Comparison of ENCODE assay signal across 33 cellular contexts in the genomic region with DNA sequence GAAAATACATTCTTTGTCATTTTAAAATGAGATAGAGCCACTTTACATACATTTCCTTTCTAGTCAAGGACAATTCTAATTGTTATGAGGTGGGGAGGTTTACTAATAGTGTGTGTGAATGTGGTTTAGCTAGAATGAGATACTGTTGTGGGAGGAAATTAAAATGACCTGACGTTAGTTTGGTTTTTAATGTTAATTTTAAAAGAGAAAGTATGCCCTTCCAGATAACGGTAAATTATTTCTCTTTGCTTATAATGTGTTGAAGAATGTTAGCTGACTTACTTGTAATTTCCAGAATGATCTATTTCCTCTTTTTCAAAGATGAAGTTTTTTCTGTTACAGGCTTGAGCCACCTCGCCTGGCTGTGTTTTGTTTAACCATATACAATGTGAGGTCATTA. TPM values are rescaled to one million over a fixed set of nuclear protein-coding genes. Genes with fewer than 3 reads are reported as not detected.
DNase-seq lines count a peak whose midpoint lies in the region; ATAC-seq, FAIRE-seq and TF ChIP-seq lines count a peak whose summit lies in the region.
"Had no signal": no experiment of that assay in that cellular context is flagged by ENCODE, and none has a peak within 500 bp of the region (broad histone marks: within the 10 kb centered on the region; RNA-seq: fewer than 3 reads in every experiment).

No MANE protein-coding gene starts in this region.

- POLR2A ChIA-PET in CD8-positive, alpha-beta memory T cell (lab: Charles Lee), result no interaction called here

- peaks cover 39% of the 10 kb centered on the region for H3K9me3 ChIP-seq in CD8-positive, alpha-beta memory T cell (ENCODE audit: low read length)
- H3K9me3 ChIP-seq: testis had no signal

- no peak overlapping the region for H3K4me3 ChIP-seq in CD8-positive, alpha-beta memory T cell (ENCODE audit: low read length)
- H3K4me3 ChIP-seq: testis had no signal

- CTCF ChIA-PET in CD8-positive, alpha-beta memory T cell (lab: Charles Lee), result interaction anchor here (1.2 kb wide), 1 partner anchor 236 kb away, joined by 4 read pairs; no protein-coding TSS in a partner anchor

- no peak for DNase-seq in CD8-positive, alpha-beta memory T cell
- DNase-seq in natural killer cell (no peak), NCI-H128 (lab: John Stamatoyannopoulos, UW; ENCODE audit: unreplicated experiment) (no peak), hepatic stellate cell (ENCODE audit: low spot score) (no peak), RCC 7860 (ENCODE audit: low spot score) (no peak)
- no peak for DNase-seq in effector CD4-positive, alpha-beta T cell
- DNase-seq: activated CD4-positive, CD25-positive, alpha-beta regulatory T cell treated with anti-CD3 and anti-CD28 coated beads, Interleukin-2, amount 50 U/mL, for 72 hours; activated CD8-positive, alpha-beta T cell treated with anti-CD3 and anti-CD28 coated beads for 36 hours; activated naive CD4-positive, alpha-beta T cell; Calu3; DND-41; left cardiac atrium; NCI-H1092 treated with DMSO at 0.1 percent for 48 hours; NCI-H187 treated with DMSO at 0.1 percent for 48 hours; NCI-H524 treated with DMSO at 0.1 percent for 48 hours; NK-92 treated with Interleukin-12 subunit alpha and Interleukin-12 subunit beta, amount 100 ng/mL, for 24 hours; SHP77 treated with DMSO at 0.1 percent for 48 hours; stimulated activated CD4-positive, alpha-beta T cell treated with anti-CD3 and anti-CD28 coated beads, Interleukin-15, amount 100 ng/mL, for 24 hours; stimulated activated naive CD8-positive, alpha-beta T cell treated with anti-CD3 and anti-CD28 coated beads, Interleukin-15, Interleukin-2, amounts not matched to agents 100 U/mL and 50 U/mL, for 24 hours; testis had no signal

- peaks cover 35 to 57% (median 41%) of the 10 kb centered on the region in 3 donors for H3K4me1 Mint-ChIP-seq in CD8-positive, alpha-beta memory T cell
- H3K4me1 Mint-ChIP-seq in activated T-helper 17 cell treated with anti-CD3 and anti-CD28 coated beads, Interleukin-2, amount 50 U/mL, for 72 hours, result peaks cover 25% of the 10 kb centered on the region
- peaks cover 39% of the 10 kb centered on the region in 2 donors for H3K4me1 Mint-ChIP-seq in natural killer cell

- H3K9me3 Mint-ChIP-seq in CD8-positive, alpha-beta memory T cell, result peaks cover 38 to 72% (median 62%) of the 10 kb centered on the region in 5 donors
- peaks cover 26% of the 10 kb centered on the region for H3K9me3 Mint-ChIP-seq in activated T-helper 17 cell treated with anti-CD3 and anti-CD28 coated beads, Interleukin-2, amount 50 U/mL, for 72 hours
- H3K9me3 Mint-ChIP-seq in natural killer cell, result peaks cover 11 to 17% of the 10 kb centered on the region in 2 donors

- no peak for TF ChIP-seq CTCF in natural killer cell (IDR thresholded peaks at IDR 0.05)

- no peak overlapping the region for H3K27ac ChIP-seq in CD8-positive, alpha-beta memory T cell (ENCODE audit: low read depth, low read length)
- H3K27ac ChIP-seq: BLaER1 treated with 17β-estradiol and CSF1 and Interleukin-3, amounts not matched to agents 10 nM and 100 nM; hepatocyte had no signal

- intact Hi-C loops in natural killer cell (cut with micrococcal nuclease), result no loop called here

- peaks cover 12% of the 10 kb centered on the region for H3K36me3 ChIP-seq in CD8-positive, alpha-beta memory T cell (ENCODE audit: insufficient read depth, low read length)

- H3K36me3 Mint-ChIP-seq in CD8-positive, alpha-beta memory T cell, result peaks cover 19 to 37% (median 32%) of the 10 kb centered on the region in 3 donors
- H3K36me3 Mint-ChIP-seq in activated T-helper 17 cell treated with anti-CD3 and anti-CD28 coated beads, Interleukin-2, amount 50 U/mL, for 72 hours (ENCODE audit: low read depth), result peaks cover 39% of the 10 kb centered on the region
- H3K36me3 Mint-ChIP-seq in natural killer cell, result peaks cover 46% of the 10 kb centered on the region

- H3K4me1 ChIP-seq in CD8-positive, alpha-beta memory T cell (ENCODE audit: insufficient read depth, low read length), result peaks cover 20% of the 10 kb centered on the region
- H3K4me1 ChIP-seq: testis had no signal

- H3K4me3 Mint-ChIP-seq in CD8-positive, alpha-beta memory T cell, result peak overlapping the region in 4 of 7 donors; percentile 16 to 91 (median 34)
- peak overlapping the region; percentile 99 for H3K4me3 Mint-ChIP-seq in activated T-helper 17 cell treated with anti-CD3 and anti-CD28 coated beads, Interleukin-2, amount 50 U/mL, for 72 hours
- H3K4me3 Mint-ChIP-seq in natural killer cell, result peak overlapping the region; percentile 99
- H3K4me3 Mint-ChIP-seq: dendritic cell treated with granulocyte-macrophage colony-stimulating factor and Interleukin-4, amounts not matched to agents 40 ng/mL and 50 ng/mL, for 4 days had no signal

- no peak for FAIRE-seq in RCC 7860 (lab: Jason Lieb, UNC)
- FAIRE-seq: endometrium, frontal cortex, urothelium cell line had no signal

- H3K27me3 ChIP-seq in CD8-positive, alpha-beta memory T cell (ENCODE audit: insufficient read depth, low read length, poor library complexity, severe bottlenecking), result no peaks in the 10 kb centered on the region
- H3K27me3 ChIP-seq: hepatocyte, testis had no signal

- peak overlapping the region in 2 of 8 donors; percentile 27 to 99 for H3K27ac Mint-ChIP-seq in CD8-positive, alpha-beta memory T cell
- no peak overlapping the region for H3K27ac Mint-ChIP-seq in activated T-helper 17 cell treated with anti-CD3 and anti-CD28 coated beads, Interleukin-2, amount 50 U/mL, for 72 hours
- peak overlapping the region in 1 of 2 donors; percentile 100 for H3K27ac Mint-ChIP-seq in natural killer cell
- H3K27ac Mint-ChIP-seq: dendritic cell treated with granulocyte-macrophage colony-stimulating factor and Interleukin-4, amounts not matched to agents 40 ng/mL and 50 ng/mL, for 4 days had no signal

- H3K27me3 Mint-ChIP-seq in CD8-positive, alpha-beta memory T cell, result peaks cover 11 to 16% of the 10 kb centered on the region in 2 donors
- H3K27me3 Mint-ChIP-seq in activated T-helper 17 cell treated with anti-CD3 and anti-CD28 coated beads, Interleukin-2, amount 50 U/mL, for 72 hours, result no peaks in the 10 kb centered on the region
- peaks cover 14 to 21% of the 10 kb centered on the region in 2 donors for H3K27me3 Mint-ChIP-seq in natural killer cell (ENCODE audit: low read depth in 2 of 2)

- ATAC-seq in GM18868 (IDR thresholded peaks at IDR 0.05; ENCODE audit: unreplicated experiment) (peak; percentile 27), natural killer cell (no peak)
- no peak for ATAC-seq in activated T-helper 17 cell treated with anti-CD3 and anti-CD28 coated beads, Interleukin-2, amount 50 U/mL, for 72 hours (replicated peaks)
- ATAC-seq: activated CD8-positive, alpha-beta T cell treated with anti-CD3 and anti-CD28 coated beads for 36 hours; left cardiac atrium; Panc1; stimulated activated naive CD8-positive, alpha-beta T cell treated with anti-CD3 and anti-CD28 coated beads, Interleukin-15, Interleukin-2, amounts not matched to agents 100 U/mL and 50 U/mL, for 24 hours had no signal

RNA-seq across cellular contexts. Expression of gene TAF7, which starts 1.7 kb away (rescaled TPM):
- total RNA-seq in CD8-positive, alpha-beta memory T cell, result 10 to 100 TPM; 70.9 to 72.2 TPM
- 196 TPM for polyA plus RNA-seq in CD8-positive, alpha-beta memory T cell
- 10 to 100 TPM; 45.3 to 50.4 TPM for total RNA-seq in activated T-helper 17 cell treated with anti-CD3 and anti-CD28 coated beads, Interleukin-2, amount 50 U/mL, for 72 hours
- total RNA-seq in natural killer cell, result 10 to 100 TPM; 77.3 to 96.1 (median 89.4) TPM

RNA-seq across cellular contexts. Expression of gene PCDHGA1, which starts 8.1 kb away (rescaled TPM):
- under 1 TPM; 0.07 to 0.09 TPM for total RNA-seq in CD8-positive, alpha-beta memory T cell
- not detected for polyA plus RNA-seq in CD8-positive, alpha-beta memory T cell
- total RNA-seq in activated T-helper 17 cell treated with anti-CD3 and anti-CD28 coated beads, Interleukin-2, amount 50 U/mL, for 72 hours, result under 1 TPM; 0.09 to 0.16 TPM
- not detected for total RNA-seq in natural killer cell
- total RNA-seq: Calu3 had no signal
- polyA plus RNA-seq: hepatocyte had no signal

RNA-seq across cellular contexts. Expression of gene PCDHGA2, which starts 16.3 kb away (rescaled TPM):
- total RNA-seq in CD8-positive, alpha-beta memory T cell, result under 1 TPM in 1 of 2 experiments, not detected in 1; 0.07 TPM
- polyA plus RNA-seq in CD8-positive, alpha-beta memory T cell, result not detected
- not detected for total RNA-seq in activated T-helper 17 cell treated with anti-CD3 and anti-CD28 coated beads, Interleukin-2, amount 50 U/mL, for 72 hours
- not detected for total RNA-seq in natural killer cell
- total RNA-seq: activated CD8-positive, alpha-beta T cell treated with anti-CD3 and anti-CD28 coated beads for 36 hours; Calu3; hepatocyte had no signal
- polyA plus RNA-seq: hepatocyte had no signal

RNA-seq across cellular contexts. Expression of gene SLC25A2, which starts 18.4 kb away (rescaled TPM):
- total RNA-seq in CD8-positive, alpha-beta memory T cell, result under 1 TPM; 0.31 to 0.35 TPM
- polyA plus RNA-seq in CD8-positive, alpha-beta memory T cell, result not detected
- under 1 TPM in 1 of 2 donors, not detected in 1; 0.42 TPM for total RNA-seq in activated T-helper 17 cell treated with anti-CD3 and anti-CD28 coated beads, Interleukin-2, amount 50 U/mL, for 72 hours
- under 1 TPM in 1 of 3 donors, not detected in 2; 0.73 TPM for total RNA-seq in natural killer cell
- total RNA-seq: cardiac septum, frontal cortex, H4, left cardiac atrium, mucosa of gallbladder had no signal
- polyA plus RNA-seq: AG04450, hepatocyte had no signal

RNA-seq across cellular contexts. Expression of gene PCDHGA3, which starts 21.4 kb away (rescaled TPM):
- not detected for total RNA-seq in CD8-positive, alpha-beta memory T cell
- polyA plus RNA-seq in CD8-positive, alpha-beta memory T cell, result not detected
- total RNA-seq in activated T-helper 17 cell treated with anti-CD3 and anti-CD28 coated beads, Interleukin-2, amount 50 U/mL, for 72 hours, result under 1 TPM in 1 of 2 donors, not detected in 1; 0.09 TPM
- not detected for total RNA-seq in natural killer cell
- total RNA-seq: activated CD8-positive, alpha-beta T cell treated with anti-CD3 and anti-CD28 coated beads for 36 hours; Calu3; hepatocyte had no signal
- polyA plus RNA-seq: hepatocyte had no signal

Comparison
In these comparisons a context has a peak if more than half of its experiments do, and no peak if none do; other contexts are left out.
1. H3K4me3 Mint-ChIP-seq: peak in every context shown above with its lines; median percentile 99 in activated T-helper 17 cell treated with anti-CD3 and anti-CD28 coated beads, Interleukin-2, amount 50 U/mL, for 72 hours; 99 in natural killer cell; 34 in CD8-positive, alpha-beta memory T cell.